7 cellular contexts compared by ENCODE assay signal in the genomic region with DNA sequence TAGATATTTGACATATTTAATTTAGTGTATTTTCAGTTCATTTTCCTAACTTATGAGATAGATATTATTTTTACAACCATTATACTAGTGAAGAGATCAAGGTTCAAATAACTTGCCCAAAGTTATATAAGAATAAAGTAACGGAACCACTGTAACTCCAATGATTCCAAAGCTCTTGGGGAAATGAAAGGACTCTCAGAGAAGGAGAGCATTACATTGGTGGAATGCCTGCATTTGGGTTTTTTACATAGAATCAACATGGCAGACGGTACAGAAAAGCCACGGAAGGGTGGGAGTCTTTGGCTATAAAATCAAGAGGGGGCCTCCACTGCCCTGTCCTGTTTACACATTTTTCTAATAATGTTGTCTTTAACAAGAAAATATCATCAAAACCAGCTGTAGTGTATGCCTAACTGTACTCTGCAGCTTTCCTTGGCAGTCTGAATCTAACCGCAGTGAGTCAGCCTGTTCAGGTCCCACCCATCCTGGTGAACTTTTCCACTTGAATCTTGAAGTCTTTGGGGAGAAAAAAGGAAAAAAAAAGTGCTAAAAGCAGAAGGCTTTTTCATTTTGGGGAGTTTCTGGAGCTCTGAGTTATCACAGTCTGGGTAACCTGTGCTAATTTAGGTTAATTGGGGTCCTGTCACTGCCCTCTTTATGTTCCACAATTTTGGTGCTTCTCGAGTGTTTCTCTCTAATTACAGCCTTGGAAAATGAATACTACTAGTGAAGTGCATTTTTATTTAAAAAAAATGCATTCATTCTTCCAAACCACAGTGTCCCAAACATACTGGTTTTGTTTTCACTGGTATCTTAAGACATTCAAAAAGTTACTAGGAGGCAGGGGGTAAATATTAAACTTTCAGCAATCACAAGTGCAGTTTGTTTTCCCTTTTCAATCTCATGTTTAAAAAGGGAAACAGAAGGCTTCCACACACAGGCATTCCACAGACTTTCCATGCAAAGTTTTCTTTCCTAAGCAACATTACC. TPM values are rescaled to one million over a fixed set of nuclear protein-coding genes. Genes with fewer than 3 reads are reported as not detected.
DNase-seq lines count a peak whose midpoint lies in the region; ATAC-seq, FAIRE-seq and TF ChIP-seq lines count a peak whose summit lies in the region.
"Not testable (repeated sequence)": the region's sequence is repeated elsewhere in the genome, so short reads cannot be mapped to it uniquely, and the experiment has no call there.

No MANE protein-coding gene starts in this region.

- H3K27ac Mint-ChIP-seq in HFFc6 = not testable (repeated sequence)

- not testable (repeated sequence) for FAIRE-seq in pancreas (lab: Jason Lieb, UNC)

- H3K27ac ChIP-seq in RWPE2 (ENCODE audit: poor library complexity, severe bottlenecking); heart left ventricle; left lung; pancreas; upper lobe of right lung: not testable (repeated sequence)

- 30 to 43% methylated on average over 1 of the region's 5 CpGs; no CpG with 5 or more reads in 2 of the 4 donors for WGBS in heart left ventricle, 4 donors
- WGBS in pancreas, 2 donors = 86% methylated on average over 1 of the region's 5 CpGs; no CpG with 5 or more reads in 1 of the 2 donors

- not testable (repeated sequence) for H3K36me3 Mint-ChIP-seq in HFFc6 (ENCODE audit: low read depth)

- H3K4me3 ChIP-seq in RWPE2 (ENCODE audit: severe bottlenecking); heart left ventricle; left lung; pancreas; upper lobe of right lung: not testable (repeated sequence)

- TF ChIP-seq POLR2A in heart left ventricle (IDR thresholded peaks at IDR 0.05) = not testable (repeated sequence)

- H3K4me1 Mint-ChIP-seq in HFFc6 (ENCODE audit: low read depth) = not testable (repeated sequence)

- H3K36me3 ChIP-seq in RWPE2 (ENCODE audit: low read depth); heart left ventricle; left lung; pancreas; upper lobe of right lung: not testable (repeated sequence)

- peak; percentile 99 for ATAC-seq in RWPE2 (ENCODE audit: low read depth)
- peak; percentile 52 for ATAC-seq in esophagus mucosa
- ATAC-seq in heart left ventricle = peak; percentile 76 to 95 (median 92)
- ATAC-seq in left lung = peak; percentile 95
- peak in 3 of 4 donors; percentile 62 to 86 (median 72) for ATAC-seq in pancreas
- peak; percentile 88 for ATAC-seq in upper lobe of right lung

- not testable (repeated sequence) for H3K27me3 ChIP-seq in RWPE2 (ENCODE audit: insufficient read depth, poor library complexity, severe bottlenecking); heart left ventricle; left lung; pancreas; upper lobe of right lung

- H3K4me1 ChIP-seq in RWPE2 (ENCODE audit: insufficient read depth, poor library complexity, severe bottlenecking); heart left ventricle; left lung; pancreas; upper lobe of right lung: not testable (repeated sequence)

- not testable (repeated sequence) for H3K9me3 ChIP-seq in RWPE2 (ENCODE audit: severe bottlenecking); heart left ventricle; left lung; pancreas; upper lobe of right lung

- not testable (repeated sequence) for H3K9me3 Mint-ChIP-seq in HFFc6

- not testable (repeated sequence) for H3K4me3 Mint-ChIP-seq in HFFc6

- H3K27me3 Mint-ChIP-seq in HFFc6 (ENCODE audit: insufficient read depth) = not testable (repeated sequence)

- peak; percentile 16 for DNase-seq in HFFc6
- DNase-seq in RWPE2 (ENCODE audit: low spot score); heart left ventricle; left lung; pancreas; upper lobe of right lung: not testable (repeated sequence)

- not testable (repeated sequence) for TF ChIP-seq CTCF in HFFc6 (IDR thresholded peaks at IDR 0.05); RWPE2 (IDR thresholded peaks at IDR 0.05; ENCODE audit: poor library complexity, severe bottlenecking); heart left ventricle (IDR thresholded peaks at IDR 0.05); left lung (IDR thresholded peaks at IDR 0.05); pancreas (IDR thresholded peaks at IDR 0.05); upper lobe of right lung (IDR thresholded peaks at IDR 0.05)

- intact Hi-C loops in heart left ventricle (cut with DNase I); left lung (cut with DNase I); pancreas (cut with DNase I); upper lobe of right lung (cut with DNase I): not testable (repeated sequence)

RNA-seq across cellular contexts. Expression of a gene that starts 30.5 kb away (rescaled TPM):
- 100 to 1,000 TPM in 5 of 6 experiments, 10 to 100 TPM in 1; 98.0 to 142 (median 121) TPM for total RNA-seq in HFFc6 (2021; fragmentation: NEBNext Ultra II Directional; extraction: Animal tissue kit (Norgen Biotek cat#: 25700))
- total RNA-seq in esophagus mucosa = 8.9 TPM
- total RNA-seq in heart left ventricle = 1,000 to 10,000 TPM; 1,299 to 2,892 (median 2,435) TPM
- polyA plus RNA-seq in heart left ventricle = 100 to 1,000 TPM; 614 to 835 TPM
- 100 to 1,000 TPM; 132 to 139 TPM for total RNA-seq in left lung
- total RNA-seq in pancreas = 10 to 100 TPM; 18.8 to 58.6 (median 28.1) TPM
- polyA plus RNA-seq in pancreas = 10 to 100 TPM; 12.2 to 55.9 TPM
- total RNA-seq in upper lobe of right lung = 163 TPM
